Comparison of ENCODE assay signal across 8 cellular contexts in genomic region chr11:57742087-57742452, GRCh38.
DNase-seq lines count a peak whose midpoint lies in the region; ATAC-seq and TF ChIP-seq lines count a peak whose summit lies in the region.

No MANE protein-coding gene starts in this region.

- H3K79me2 ChIP-seq in DOHH2 (ENCODE audit: control insufficient read depth, low read length) (peaks cover 30% of the 10 kb centered on the region), OCI-LY1 (ENCODE audit: insufficient read depth, low read length) (peaks cover 12% of the 10 kb centered on the region), parathyroid adenoma (no peaks in the 10 kb centered on the region)

- no peak for DNase-seq in epithelial cell of esophagus (ENCODE audit: low read depth)
- no peak for DNase-seq in NCI-H1694 (lab: John Stamatoyannopoulos, UW)

- H3K27ac ChIP-seq in DOHH2 (ENCODE audit: low read depth, low read length) (peak overlapping the region; percentile 65), OCI-LY1 (ENCODE audit: low read depth, low read length, poor library complexity, severe bottlenecking) (peak overlapping the region; percentile 89), parathyroid adenoma (peak overlapping the region; percentile 85)

- H3K4me2 ChIP-seq in DOHH2 (ENCODE audit: low read length) (peak overlapping the region; percentile 100), OCI-LY1 (ENCODE audit: low read length) (peak overlapping the region; percentile 89), parathyroid adenoma (ENCODE audit: low read length) (peak overlapping the region; percentile 84)

- H4K20me1 ChIP-seq in DOHH2 (ENCODE audit: control insufficient read depth, insufficient read depth, low read depth, low read length) (no peaks in the 10 kb centered on the region), OCI-LY1 (ENCODE audit: insufficient read depth, low read length) (no peaks in the 10 kb centered on the region)

- ATAC-seq in GM18511 (IDR thresholded peaks at IDR 0.05; ENCODE audit: unreplicated experiment) (no peak), GM19351 (IDR thresholded peaks at IDR 0.05; ENCODE audit: unreplicated experiment) (no peak), HG03439 (IDR thresholded peaks at IDR 0.05; ENCODE audit: unreplicated experiment) (no peak)

- peaks cover 15% of the 10 kb centered on the region for H3K4me1 ChIP-seq in DOHH2 (ENCODE audit: control insufficient read depth, low read length)
- peaks cover 17% of the 10 kb centered on the region for H3K4me1 ChIP-seq in OCI-LY1 (ENCODE audit: insufficient read depth, low read length, severe bottlenecking)
- H3K4me1 ChIP-seq in parathyroid adenoma = no peaks in the 10 kb centered on the region

- H3K27me3 ChIP-seq in DOHH2 (ENCODE audit: control insufficient read depth, low read length) = no peaks in the 10 kb centered on the region
- no peaks in the 10 kb centered on the region for H3K27me3 ChIP-seq in OCI-LY1 (ENCODE audit: insufficient read depth, low read length)
- H3K27me3 ChIP-seq in parathyroid adenoma (ENCODE audit: control insufficient read depth, insufficient read depth, low read length) = no peaks in the 10 kb centered on the region

- peak overlapping the region; percentile 84 for H3K4me3 ChIP-seq in DOHH2 (ENCODE audit: low read length)
- peak overlapping the region; percentile 98 for H3K4me3 ChIP-seq in OCI-LY1 (ENCODE audit: low read depth, low read length, poor library complexity, severe bottlenecking)
- H3K4me3 ChIP-seq in epithelial cell of esophagus (ENCODE audit: low read length) = peak overlapping the region; percentile 80
- peak overlapping the region; percentile 68 for H3K4me3 ChIP-seq in parathyroid adenoma (ENCODE audit: low read depth, low read length)

- H3F3A ChIP-seq in DOHH2 (ENCODE audit: control insufficient read depth, insufficient read depth) = 0 out of 2 replicates have a peak, but pooled peaks cover 13% of the 10 kb centered on the region
- H3F3A ChIP-seq in OCI-LY1 (ENCODE audit: insufficient read depth, low read length) = no peaks in the 10 kb centered on the region

- H3K9me3 ChIP-seq in DOHH2 (ENCODE audit: control insufficient read depth, insufficient read depth, low read length) (no peaks in the 10 kb centered on the region), OCI-LY1 (ENCODE audit: low read length) (no peaks in the 10 kb centered on the region), parathyroid adenoma (ENCODE audit: control insufficient read depth, low read length) (no peaks in the 10 kb centered on the region)

- H2AFZ ChIP-seq in OCI-LY1 (ENCODE audit: low read length) (no peak overlapping the region), parathyroid adenoma (no peak overlapping the region)

- TF ChIP-seq CTCF in DOHH2 (IDR thresholded peaks at IDR 0.05; ENCODE audit: low read depth, low read length, poor library complexity, severe bottlenecking) (no peak), OCI-LY1 (IDR thresholded peaks at IDR 0.05; ENCODE audit: low read length) (no peak), epithelial cell of esophagus (IDR thresholded peaks at IDR 0.05; ENCODE audit: insufficient read depth, low read depth, low read length, missing control alignments) (no peak), parathyroid adenoma (IDR thresholded peaks at IDR 0.05) (no peak)

- H3K9me2 ChIP-seq in DOHH2 (replicated peaks; ENCODE audit: control insufficient read depth, low read length) (no peaks in the 10 kb centered on the region), OCI-LY1 (ENCODE audit: low read depth, low read length) (no peaks in the 10 kb centered on the region)

- peaks cover 86% of the 10 kb centered on the region for H3K36me3 ChIP-seq in DOHH2 (ENCODE audit: control insufficient read depth, low read length)
- H3K36me3 ChIP-seq in OCI-LY1 (ENCODE audit: insufficient read depth, low read length) = peaks cover 72% of the 10 kb centered on the region
- no peaks in the 10 kb centered on the region for H3K36me3 ChIP-seq in parathyroid adenoma (ENCODE audit: control insufficient read depth, insufficient read depth, low read length)

- H3K9ac ChIP-seq in OCI-LY1 (ENCODE audit: low read length) (peak overlapping the region; percentile 99), parathyroid adenoma (peak overlapping the region; percentile 69)
